Comparison of ENCODE assay signal across 1 cellular context in the genomic region with DNA sequence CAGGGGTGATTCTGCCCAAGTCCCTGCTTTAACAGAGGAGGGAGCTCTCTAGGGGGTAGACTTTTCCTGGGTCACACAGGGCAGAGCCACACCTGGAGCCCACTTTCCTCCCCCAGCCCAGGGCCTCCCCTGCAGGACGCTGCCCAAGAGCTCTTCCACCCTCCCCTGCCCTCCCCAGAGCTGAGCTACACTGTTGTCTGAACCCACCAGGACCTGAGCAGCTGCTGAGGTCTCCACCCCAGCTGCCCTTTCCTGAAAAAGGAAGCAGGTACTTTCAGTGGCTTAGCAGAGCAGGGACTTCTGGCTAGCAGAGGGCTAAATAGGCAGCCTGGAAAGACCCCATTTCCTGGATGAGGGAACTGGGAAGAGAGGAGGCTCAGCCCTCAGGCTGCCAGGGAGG.
A peak's percentile ranks its signal among the peaks of the same experiment; 100 is the strongest.
TF ChIP-seq lines count a peak whose summit lies in the region.

No MANE protein-coding gene starts in this region.

TF ChIP-seq in GM12878, 131 proteins besides CTCF, POLR2A, EP300 and RAD21 (continued from another document):
- TF ChIP-seq KLF5 (IDR thresholded peaks at IDR 0.05; ENCODE audit: partially characterized antibody) (no peak), EZH2 (IDR thresholded peaks at IDR 0.05; ENCODE audit: borderline replicate concordance, control insufficient read depth, low read depth, low read length) (no peak), IKZF1 (conservative IDR thresholded peaks at IDR 0.05) (peak; percentile 95), NR2F1 (conservative IDR thresholded peaks at IDR 0.05) (peak; percentile 70), NRF1 (conservative IDR thresholded peaks at IDR 0.05; ENCODE audit: low read depth, low read length) (no peak), MEF2B (IDR thresholded peaks at IDR 0.05; ENCODE audit: partially characterized antibody, poor library complexity, severe bottlenecking) (no peak), RB1 (IDR thresholded peaks at IDR 0.05; ENCODE audit: borderline replicate concordance) (no peak), HDGF (IDR thresholded peaks at IDR 0.05) (no peak), POLR2AphosphoS5 (IDR thresholded peaks at IDR 0.05; ENCODE audit: low read length) (no peak), DPF2 (IDR thresholded peaks at IDR 0.05) (peak; percentile 85), EED (IDR thresholded peaks at IDR 0.05; ENCODE audit: low read depth) (peak; percentile 94), BACH1 (IDR thresholded peaks at IDR 0.05; ENCODE audit: borderline replicate concordance) (no peak), RELA (IDR thresholded peaks at IDR 0.05; ENCODE audit: borderline replicate concordance, partially characterized antibody) (peak; percentile 23), SREBF2 (IDR thresholded peaks at IDR 0.05; ENCODE audit: low read length) (no peak), MYB (IDR thresholded peaks at IDR 0.05; ENCODE audit: borderline replicate concordance, low read depth, low read length) (no peak), TCF12 (IDR thresholded peaks at IDR 0.05; ENCODE audit: low read depth, low read length) (peak; percentile 97), CHD4 (IDR thresholded peaks at IDR 0.05) (no peak)
- TF ChIP-seq, protein P1, sequence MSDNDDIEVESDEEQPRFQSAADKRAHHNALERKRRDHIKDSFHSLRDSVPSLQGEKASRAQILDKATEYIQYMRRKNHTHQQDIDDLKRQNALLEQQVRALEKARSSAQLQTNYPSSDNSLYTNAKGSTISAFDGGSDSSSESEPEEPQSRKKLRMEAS (IDR thresholded peaks at IDR 0.05; ENCODE audit: low read depth, low read length): no peak
- TF ChIP-seq, protein P2, sequence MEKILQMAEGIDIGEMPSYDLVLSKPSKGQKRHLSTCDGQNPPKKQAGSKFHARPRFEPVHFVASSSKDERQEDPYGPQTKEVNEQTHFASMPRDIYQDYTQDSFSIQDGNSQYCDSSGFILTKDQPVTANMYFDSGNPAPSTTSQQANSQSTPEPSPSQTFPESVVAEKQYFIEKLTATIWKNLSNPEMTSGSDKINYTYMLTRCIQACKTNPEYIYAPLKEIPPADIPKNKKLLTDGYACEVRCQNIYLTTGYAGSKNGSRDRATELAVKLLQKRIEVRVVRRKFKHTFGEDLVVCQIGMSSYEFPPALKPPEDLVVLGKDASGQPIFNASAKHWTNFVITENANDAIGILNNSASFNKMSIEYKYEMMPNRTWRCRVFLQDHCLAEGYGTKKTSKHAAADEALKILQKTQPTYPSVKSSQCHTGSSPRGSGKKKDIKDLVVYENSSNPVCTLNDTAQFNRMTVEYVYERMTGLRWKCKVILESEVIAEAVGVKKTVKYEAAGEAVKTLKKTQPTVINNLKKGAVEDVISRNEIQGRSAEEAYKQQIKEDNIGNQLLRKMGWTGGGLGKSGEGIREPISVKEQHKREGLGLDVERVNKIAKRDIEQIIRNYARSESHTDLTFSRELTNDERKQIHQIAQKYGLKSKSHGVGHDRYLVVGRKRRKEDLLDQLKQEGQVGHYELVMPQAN (conservative IDR thresholded peaks at IDR 0.05): no peak
- TF ChIP-seq, protein P3, sequence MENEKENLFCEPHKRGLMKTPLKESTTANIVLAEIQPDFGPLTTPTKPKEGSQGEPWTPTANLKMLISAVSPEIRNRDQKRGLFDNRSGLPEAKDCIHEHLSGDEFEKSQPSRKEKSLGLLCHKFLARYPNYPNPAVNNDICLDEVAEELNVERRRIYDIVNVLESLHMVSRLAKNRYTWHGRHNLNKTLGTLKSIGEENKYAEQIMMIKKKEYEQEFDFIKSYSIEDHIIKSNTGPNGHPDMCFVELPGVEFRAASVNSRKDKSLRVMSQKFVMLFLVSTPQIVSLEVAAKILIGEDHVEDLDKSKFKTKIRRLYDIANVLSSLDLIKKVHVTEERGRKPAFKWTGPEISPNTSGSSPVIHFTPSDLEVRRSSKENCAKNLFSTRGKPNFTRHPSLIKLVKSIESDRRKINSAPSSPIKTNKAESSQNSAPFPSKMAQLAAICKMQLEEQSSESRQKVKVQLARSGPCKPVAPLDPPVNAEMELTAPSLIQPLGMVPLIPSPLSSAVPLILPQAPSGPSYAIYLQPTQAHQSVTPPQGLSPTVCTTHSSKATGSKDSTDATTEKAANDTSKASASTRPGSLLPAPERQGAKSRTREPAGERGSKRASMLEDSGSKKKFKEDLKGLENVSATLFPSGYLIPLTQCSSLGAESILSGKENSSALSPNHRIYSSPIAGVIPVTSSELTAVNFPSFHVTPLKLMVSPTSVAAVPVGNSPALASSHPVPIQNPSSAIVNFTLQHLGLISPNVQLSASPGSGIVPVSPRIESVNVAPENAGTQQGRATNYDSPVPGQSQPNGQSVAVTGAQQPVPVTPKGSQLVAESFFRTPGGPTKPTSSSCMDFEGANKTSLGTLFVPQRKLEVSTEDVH (IDR thresholded peaks at IDR 0.05; ENCODE audit: low read depth, partially characterized antibody): no peak
- TF ChIP-seq, protein P4, sequence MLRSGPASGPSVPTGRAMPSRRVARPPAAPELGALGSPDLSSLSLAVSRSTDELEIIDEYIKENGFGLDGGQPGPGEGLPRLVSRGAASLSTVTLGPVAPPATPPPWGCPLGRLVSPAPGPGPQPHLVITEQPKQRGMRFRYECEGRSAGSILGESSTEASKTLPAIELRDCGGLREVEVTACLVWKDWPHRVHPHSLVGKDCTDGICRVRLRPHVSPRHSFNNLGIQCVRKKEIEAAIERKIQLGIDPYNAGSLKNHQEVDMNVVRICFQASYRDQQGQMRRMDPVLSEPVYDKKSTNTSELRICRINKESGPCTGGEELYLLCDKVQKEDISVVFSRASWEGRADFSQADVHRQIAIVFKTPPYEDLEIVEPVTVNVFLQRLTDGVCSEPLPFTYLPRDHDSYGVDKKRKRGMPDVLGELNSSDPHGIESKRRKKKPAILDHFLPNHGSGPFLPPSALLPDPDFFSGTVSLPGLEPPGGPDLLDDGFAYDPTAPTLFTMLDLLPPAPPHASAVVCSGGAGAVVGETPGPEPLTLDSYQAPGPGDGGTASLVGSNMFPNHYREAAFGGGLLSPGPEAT (IDR thresholded peaks at IDR 0.05; ENCODE audit: low read depth): peak; percentile 82
- TF ChIP-seq, protein P5, sequence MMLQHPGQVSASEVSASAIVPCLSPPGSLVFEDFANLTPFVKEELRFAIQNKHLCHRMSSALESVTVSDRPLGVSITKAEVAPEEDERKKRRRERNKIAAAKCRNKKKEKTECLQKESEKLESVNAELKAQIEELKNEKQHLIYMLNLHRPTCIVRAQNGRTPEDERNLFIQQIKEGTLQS (IDR thresholded peaks at IDR 0.05; ENCODE audit: borderline replicate concordance, extremely low read depth, low read depth, low read length): no peak
- TF ChIP-seq, protein P6, sequence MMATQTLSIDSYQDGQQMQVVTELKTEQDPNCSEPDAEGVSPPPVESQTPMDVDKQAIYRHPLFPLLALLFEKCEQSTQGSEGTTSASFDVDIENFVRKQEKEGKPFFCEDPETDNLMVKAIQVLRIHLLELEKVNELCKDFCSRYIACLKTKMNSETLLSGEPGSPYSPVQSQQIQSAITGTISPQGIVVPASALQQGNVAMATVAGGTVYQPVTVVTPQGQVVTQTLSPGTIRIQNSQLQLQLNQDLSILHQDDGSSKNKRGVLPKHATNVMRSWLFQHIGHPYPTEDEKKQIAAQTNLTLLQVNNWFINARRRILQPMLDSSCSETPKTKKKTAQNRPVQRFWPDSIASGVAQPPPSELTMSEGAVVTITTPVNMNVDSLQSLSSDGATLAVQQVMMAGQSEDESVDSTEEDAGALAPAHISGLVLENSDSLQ (IDR thresholded peaks at IDR 0.05): no peak
- TF ChIP-seq, protein P7, sequence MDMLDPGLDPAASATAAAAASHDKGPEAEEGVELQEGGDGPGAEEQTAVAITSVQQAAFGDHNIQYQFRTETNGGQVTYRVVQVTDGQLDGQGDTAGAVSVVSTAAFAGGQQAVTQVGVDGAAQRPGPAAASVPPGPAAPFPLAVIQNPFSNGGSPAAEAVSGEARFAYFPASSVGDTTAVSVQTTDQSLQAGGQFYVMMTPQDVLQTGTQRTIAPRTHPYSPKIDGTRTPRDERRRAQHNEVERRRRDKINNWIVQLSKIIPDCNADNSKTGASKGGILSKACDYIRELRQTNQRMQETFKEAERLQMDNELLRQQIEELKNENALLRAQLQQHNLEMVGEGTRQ (IDR thresholded peaks at IDR 0.05; ENCODE audit: borderline replicate concordance, low read depth, low read length): no peak
